9 cellular contexts compared by ENCODE assay signal in genomic region chr16:15874745-15875314, GRCh38. TPM values are rescaled to one million over a fixed set of nuclear protein-coding genes. Genes with fewer than 3 reads are reported as not detected.
DNase-seq lines count a peak whose midpoint lies in the region; ATAC-seq and TF ChIP-seq lines count a peak whose summit lies in the region.
"Had no signal": no experiment of that assay in that cellular context is flagged by ENCODE, and none has a peak within 500 bp of the region (broad histone marks: within the 10 kb centered on the region; RNA-seq: fewer than 3 reads in every experiment).

No MANE protein-coding gene starts in this region.

- ATAC-seq in HG02571 (IDR thresholded peaks at IDR 0.05; ENCODE audit: unreplicated experiment) (no peak), HG03439 (IDR thresholded peaks at IDR 0.05; ENCODE audit: unreplicated experiment) (no peak), HG03135 (IDR thresholded peaks at IDR 0.05; ENCODE audit: unreplicated experiment) (no peak)
- ATAC-seq: naive thymus-derived CD8-positive, alpha-beta T cell had no signal

- H3K9ac ChIP-seq in OCI-LY3 (ENCODE audit: low read length) = no peak overlapping the region

- H3K27ac ChIP-seq in OCI-LY3 (ENCODE audit: low read length) = no peak overlapping the region

- no peaks in the 10 kb centered on the region for H3K4me1 ChIP-seq in OCI-LY3 (ENCODE audit: low read length)

- H2AFZ ChIP-seq in OCI-LY3 (ENCODE audit: low read depth, low read length) = no peak overlapping the region

- H3K27ac Mint-ChIP-seq in endothelial cell (ENCODE audit: unreplicated experiment) (no peak overlapping the region), mesothelial cell of epicardium (no peak overlapping the region)

- peaks cover 5% of the 10 kb centered on the region for H3K36me3 Mint-ChIP-seq in endothelial cell (ENCODE audit: low read depth, unreplicated experiment)
- peaks cover 22% of the 10 kb centered on the region for H3K36me3 Mint-ChIP-seq in mesothelial cell of epicardium

- no peaks in the 10 kb centered on the region for H3K4me1 Mint-ChIP-seq in endothelial cell (ENCODE audit: unreplicated experiment)
- no peaks in the 10 kb centered on the region for H3K4me1 Mint-ChIP-seq in mesothelial cell of epicardium

- H4K20me1 ChIP-seq in OCI-LY3 (ENCODE audit: insufficient read depth, low read length) = no peaks in the 10 kb centered on the region

- H3K4me3 Mint-ChIP-seq in endothelial cell (ENCODE audit: unreplicated experiment) (no peak overlapping the region), mesothelial cell of epicardium (no peak overlapping the region)
- H3K4me3 Mint-ChIP-seq: naive thymus-derived CD8-positive, alpha-beta T cell had no signal

- H3K9me3 ChIP-seq in OCI-LY3 (ENCODE audit: insufficient read depth, low read length) = no peaks in the 10 kb centered on the region

- H3K9me3 Mint-ChIP-seq in endothelial cell (ENCODE audit: unreplicated experiment) (no peaks in the 10 kb centered on the region), mesothelial cell of epicardium (no peaks in the 10 kb centered on the region)
- H3K9me3 Mint-ChIP-seq: naive thymus-derived CD8-positive, alpha-beta T cell had no signal

- no peak overlapping the region for H3K4me2 ChIP-seq in OCI-LY3 (ENCODE audit: low read length)

- DNase-seq in AG09309 (ENCODE audit: low read depth) (peak; percentile 41), endothelial cell (ENCODE audit: low spot score) (peak; percentile 55), mesothelial cell of epicardium (ENCODE audit: low spot score in 2 of 2, unreplicated experiment in 2 of 2) (no peak)

- H3K36me3 ChIP-seq in OCI-LY3 (replicated peaks; ENCODE audit: low read depth, low read length) = peaks cover 6% of the 10 kb centered on the region

- H3K4me3 ChIP-seq in AG09309 (ENCODE audit: control insufficient read depth, low read depth, low read length) (no peak overlapping the region), GM12875 (ENCODE audit: low read depth, low read length) (no peak overlapping the region), OCI-LY3 (ENCODE audit: low read length) (no peak overlapping the region)

- H3K27me3 ChIP-seq in OCI-LY3 (ENCODE audit: low read depth, low read length) = no peaks in the 10 kb centered on the region

- H3K27me3 Mint-ChIP-seq in endothelial cell (ENCODE audit: unreplicated experiment) (no peaks in the 10 kb centered on the region), mesothelial cell of epicardium (ENCODE audit: low read depth) (no peaks in the 10 kb centered on the region)
- H3K27me3 Mint-ChIP-seq: naive thymus-derived CD8-positive, alpha-beta T cell had no signal

- H3K79me2 ChIP-seq in OCI-LY3 (ENCODE audit: low read length) = no peaks in the 10 kb centered on the region

- TF ChIP-seq CTCF in AG09309 (IDR thresholded peaks at IDR 0.05; ENCODE audit: control insufficient read depth, insufficient read depth, low read depth, low read length, missing control alignments) = peak; percentile 83
- peak; percentile 71 for TF ChIP-seq CTCF in GM12875 (IDR thresholded peaks at IDR 0.05; ENCODE audit: borderline replicate concordance, insufficient read depth, low read depth, low read length)
- peak; percentile 79 for TF ChIP-seq CTCF in OCI-LY3 (IDR thresholded peaks at IDR 0.05; ENCODE audit: low read depth, low read length)
- TF ChIP-seq CTCF in endothelial cell (IDR thresholded peaks at IDR 0.05; ENCODE audit: unreplicated experiment) = peak; percentile 72
- peak; percentile 37 for TF ChIP-seq CTCF in mesothelial cell of epicardium (IDR thresholded peaks at IDR 0.05; ENCODE audit: unreplicated experiment)

RNA-seq across cellular contexts. Expression of gene CEP20, which starts 13.6 kb away (rescaled TPM):
- total RNA-seq in endothelial cell (ENCODE audit: unreplicated experiment) (16.1 TPM), mesothelial cell of epicardium (23.3 to 25.5 TPM (median 24.0 TPM) in 3 replicates)

RNA-seq across cellular contexts. Expression of gene MYH11, which starts 18.0 kb away (rescaled TPM):
- total RNA-seq in endothelial cell (ENCODE audit: unreplicated experiment) (0.51 TPM), mesothelial cell of epicardium (0.58 to 0.89 TPM (median 0.66 TPM) in 3 replicates)
- total RNA-seq: naive thymus-derived CD8-positive, alpha-beta T cell had no signal

Comparison
In these comparisons a context has a peak if more than half of its experiments do, and no peak if none do; other contexts are left out.
1. DNase-seq: peak in AG09309 (single experiment) and endothelial cell (single experiment); none in mesothelial cell of epicardium (0 of 2).
2. Peak in every context shown above with its lines, with median percentiles within 50 percentile points of each other: CTCF ChIP-seq.